1 cellular context compared by ENCODE assay signal in the genomic region with DNA sequence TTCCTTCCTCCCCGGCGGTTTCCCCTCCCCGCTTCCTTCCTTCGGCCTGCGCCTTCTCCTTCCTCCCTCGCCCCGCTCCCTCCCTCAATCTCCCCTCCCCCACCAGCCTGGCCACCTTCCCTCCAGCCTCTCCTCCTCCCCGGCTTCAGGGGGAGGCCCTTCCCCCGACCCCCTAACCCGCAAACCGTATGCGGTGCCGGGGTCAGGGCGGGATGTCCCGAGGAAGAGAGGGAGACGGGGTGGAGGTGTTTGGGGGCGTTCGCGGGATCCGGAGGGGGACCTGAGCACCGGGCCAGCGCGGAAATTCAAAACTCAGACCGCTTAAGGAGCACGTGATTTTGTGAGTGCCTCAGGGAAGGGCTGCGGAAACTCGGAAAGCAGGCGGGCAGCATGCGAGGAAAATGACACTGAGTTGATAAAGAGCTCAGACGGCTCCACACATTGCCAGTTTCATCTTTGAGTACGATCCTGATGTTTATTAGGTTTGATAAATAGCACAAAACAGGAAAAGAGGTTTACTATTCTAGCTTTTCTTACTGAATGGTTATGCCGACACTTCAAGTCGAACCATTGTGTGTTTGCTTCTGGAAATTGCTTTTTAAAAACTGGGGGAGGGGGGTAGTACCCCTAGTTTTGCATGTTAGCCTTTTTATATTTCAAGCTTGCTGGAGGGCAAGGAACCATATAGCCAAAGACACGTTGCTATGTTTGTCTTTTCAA.
TF ChIP-seq lines count a peak whose summit lies in the region.

No MANE protein-coding gene starts in this region.

TF ChIP-seq in HCT116, 20 proteins besides CTCF, POLR2A, EP300 and RAD21 (continued from another document):
- TF ChIP-seq, protein P1, sequence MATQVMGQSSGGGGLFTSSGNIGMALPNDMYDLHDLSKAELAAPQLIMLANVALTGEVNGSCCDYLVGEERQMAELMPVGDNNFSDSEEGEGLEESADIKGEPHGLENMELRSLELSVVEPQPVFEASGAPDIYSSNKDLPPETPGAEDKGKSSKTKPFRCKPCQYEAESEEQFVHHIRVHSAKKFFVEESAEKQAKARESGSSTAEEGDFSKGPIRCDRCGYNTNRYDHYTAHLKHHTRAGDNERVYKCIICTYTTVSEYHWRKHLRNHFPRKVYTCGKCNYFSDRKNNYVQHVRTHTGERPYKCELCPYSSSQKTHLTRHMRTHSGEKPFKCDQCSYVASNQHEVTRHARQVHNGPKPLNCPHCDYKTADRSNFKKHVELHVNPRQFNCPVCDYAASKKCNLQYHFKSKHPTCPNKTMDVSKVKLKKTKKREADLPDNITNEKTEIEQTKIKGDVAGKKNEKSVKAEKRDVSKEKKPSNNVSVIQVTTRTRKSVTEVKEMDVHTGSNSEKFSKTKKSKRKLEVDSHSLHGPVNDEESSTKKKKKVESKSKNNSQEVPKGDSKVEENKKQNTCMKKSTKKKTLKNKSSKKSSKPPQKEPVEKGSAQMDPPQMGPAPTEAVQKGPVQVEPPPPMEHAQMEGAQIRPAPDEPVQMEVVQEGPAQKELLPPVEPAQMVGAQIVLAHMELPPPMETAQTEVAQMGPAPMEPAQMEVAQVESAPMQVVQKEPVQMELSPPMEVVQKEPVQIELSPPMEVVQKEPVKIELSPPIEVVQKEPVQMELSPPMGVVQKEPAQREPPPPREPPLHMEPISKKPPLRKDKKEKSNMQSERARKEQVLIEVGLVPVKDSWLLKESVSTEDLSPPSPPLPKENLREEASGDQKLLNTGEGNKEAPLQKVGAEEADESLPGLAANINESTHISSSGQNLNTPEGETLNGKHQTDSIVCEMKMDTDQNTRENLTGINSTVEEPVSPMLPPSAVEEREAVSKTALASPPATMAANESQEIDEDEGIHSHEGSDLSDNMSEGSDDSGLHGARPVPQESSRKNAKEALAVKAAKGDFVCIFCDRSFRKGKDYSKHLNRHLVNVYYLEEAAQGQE (IDR thresholded peaks at IDR 0.05; ENCODE audit: low read depth), result no peak
